ENCODE assay signal across 12 cellular contexts in the genomic region with DNA sequence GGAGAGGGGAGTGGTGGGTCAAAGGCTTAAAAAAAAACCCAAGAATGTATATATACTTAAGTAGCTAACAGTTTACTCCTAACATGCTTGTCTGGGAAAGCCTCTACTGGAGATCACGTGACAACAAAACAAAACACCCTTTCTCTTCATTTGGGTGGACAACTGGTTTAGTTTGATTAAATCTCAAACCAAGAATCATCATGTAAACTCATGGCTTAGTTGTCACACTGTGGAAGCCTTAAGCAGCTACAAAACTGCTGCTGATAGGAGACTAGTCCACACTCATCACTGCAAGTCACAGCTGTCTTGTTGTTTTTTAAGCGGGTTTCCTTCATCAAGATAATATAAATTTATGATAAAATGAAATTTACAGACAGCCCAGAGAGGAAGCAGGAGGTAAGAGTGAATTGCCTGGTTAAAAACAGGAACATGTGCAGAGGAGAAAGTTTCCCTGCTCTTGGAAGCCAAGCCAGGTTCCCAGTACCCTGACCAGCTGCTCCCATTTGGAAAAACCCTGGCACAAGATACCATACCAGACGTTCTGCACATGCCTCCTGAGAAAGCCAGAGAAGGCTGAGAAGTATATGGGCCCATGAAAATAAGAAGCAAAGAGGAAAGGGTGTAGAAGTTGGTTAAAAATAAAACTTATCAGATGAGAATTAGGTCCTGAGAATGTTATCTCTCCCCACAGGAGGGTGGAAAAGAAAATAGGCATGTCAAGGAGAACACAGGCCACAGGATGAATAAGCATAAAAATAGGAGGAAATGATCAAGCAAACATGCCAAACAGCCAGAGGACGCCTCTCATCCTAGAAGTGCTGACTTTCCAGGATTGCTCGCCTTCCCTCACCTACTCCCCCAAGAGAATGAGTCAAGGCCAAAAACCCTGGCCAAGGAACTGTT. TPM values are rescaled to one million over a fixed set of nuclear protein-coding genes. Genes with fewer than 3 reads are reported as not detected.
A peak's percentile ranks its signal among the peaks of the same experiment; 100 is the strongest.
DNase-seq lines count a peak whose midpoint lies in the region; ATAC-seq and TF ChIP-seq lines count a peak whose summit lies in the region.
"Had no signal": no experiment of that assay in that cellular context is flagged by ENCODE, and none has a peak within 500 bp of the region (broad histone marks: within the 10 kb centered on the region; RNA-seq: fewer than 3 reads in every experiment).

No MANE protein-coding gene starts in this region.

- H3K36me3 ChIP-seq in breast epithelium (no peaks in the 10 kb centered on the region), mammary epithelial cell (ENCODE audit: insufficient read depth, low read length) (no peaks in the 10 kb centered on the region), uterus (no peaks in the 10 kb centered on the region)

- BruUV-seq in MCF 10A (replicated peaks; lab: Mats Ljungman, UMichigan) (no TSS peak), mammary epithelial cell (replicated peaks; lab: Mats Ljungman, UMichigan) (no TSS peak)

- dilution Hi-C loops in mammary epithelial cell (cut with HindIII; ENCODE audit: low sequenced_read_pairs), result no loop called here

- H3K79me2 ChIP-seq in mammary epithelial cell (ENCODE audit: insufficient read depth, low read length), result no peaks in the 10 kb centered on the region

- H3K36me3 Mint-ChIP-seq in MCF 10A (ENCODE audit: insufficient read depth, unreplicated experiment), result no peaks in the 10 kb centered on the region
- peaks cover 5% of the 10 kb centered on the region for H3K36me3 Mint-ChIP-seq in T-cell

- H3K4me2 ChIP-seq in mammary epithelial cell (ENCODE audit: insufficient read depth, low read depth, low read length), result no peak overlapping the region

- no peak overlapping the region for H3K27ac Mint-ChIP-seq in MCF 10A (ENCODE audit: low read depth, unreplicated experiment)
- no peak overlapping the region for H3K27ac Mint-ChIP-seq in T-cell

- H3K4me1 ChIP-seq in breast epithelium, result no peaks in the 10 kb centered on the region
- H3K4me1 ChIP-seq in mammary epithelial cell (ENCODE audit: insufficient read depth, low read length), result peaks cover 11% of the 10 kb centered on the region
- no peaks in the 10 kb centered on the region for H3K4me1 ChIP-seq in uterus

- TF ChIP-seq POLR2A in breast epithelium (IDR thresholded peaks at IDR 0.05), result no peak
- TF ChIP-seq POLR2A in uterus (IDR thresholded peaks at IDR 0.05), result no peak

- H3K27me3 Mint-ChIP-seq in MCF 10A (ENCODE audit: insufficient read depth, unreplicated experiment) (no peaks in the 10 kb centered on the region), T-cell (no peaks in the 10 kb centered on the region)

- in situ Hi-C loops in mammary epithelial cell (cut with MboI; ENCODE audit: low sequenced_read_pairs in 2 of 2), result no loop called here

- H3K27ac ChIP-seq in breast epithelium, result peak overlapping the region in 1 of 2 donors; percentile 19
- H3K27ac ChIP-seq in mammary epithelial cell (ENCODE audit: insufficient read depth, low read depth, low read length), result no peak overlapping the region
- H3K27ac ChIP-seq in uterus, result peak overlapping the region; percentile 34 to 44

- WGBS in mammary epithelial cell (ENCODE audit: low coverage, missing lambda C conversion rate), result 79% methylated on average over 3 of the region's 5 CpGs

- no peak overlapping the region for H3K4me3 ChIP-seq in breast epithelium
- no peak overlapping the region for H3K4me3 ChIP-seq in mammary epithelial cell (replicated peaks in 1 of 3; ENCODE audit: insufficient read depth in 1 of 3, low read depth in 2 of 3, low read length in 3 of 3)
- H3K4me3 ChIP-seq in uterus, result no peak overlapping the region

- H3K27me3 ChIP-seq in breast epithelium, result no peaks in the 10 kb centered on the region
- H3K27me3 ChIP-seq in mammary epithelial cell (ENCODE audit: insufficient read depth, low read length), result no peaks in the 10 kb centered on the region
- no peaks in the 10 kb centered on the region for H3K27me3 ChIP-seq in uterus

- TF ChIP-seq CTCF in MCF 10A (IDR thresholded peaks at IDR 0.05; ENCODE audit: unreplicated experiment), result no peak
- TF ChIP-seq CTCF in breast epithelium (IDR thresholded peaks at IDR 0.05), result no peak
- no peak for TF ChIP-seq CTCF in mammary epithelial cell (conservative IDR thresholded peaks at IDR 0.05 in 1 of 2, IDR thresholded peaks at IDR 0.05 in 1 of 2; ENCODE audit: extremely low read depth in 1 of 2, insufficient read depth in 1 of 2, low read depth in 1 of 2, low read length in 2 of 2)
- TF ChIP-seq CTCF in uterus (IDR thresholded peaks at IDR 0.05), result no peak

- H3K9ac ChIP-seq in mammary epithelial cell (ENCODE audit: insufficient read depth, low read length), result no peak overlapping the region

- H3K9me3 ChIP-seq in breast epithelium, result no peaks in the 10 kb centered on the region
- H3K9me3 ChIP-seq in mammary epithelial cell (replicated peaks; ENCODE audit: insufficient read depth, low read length), result no peaks in the 10 kb centered on the region
- H3K9me3 ChIP-seq in uterus, result no peaks in the 10 kb centered on the region

- peaks cover 14% of the 10 kb centered on the region for H3K4me1 Mint-ChIP-seq in MCF 10A (ENCODE audit: insufficient read depth, unreplicated experiment)
- H3K4me1 Mint-ChIP-seq in T-cell, result peaks cover 0 to 6% (median 3%) of the 10 kb centered on the region in 3 donors

- POLR2A ChIA-PET in MCF 10A (lab: Yijun Ruan, JAX), result interaction anchor here (0.7 to 1.4 kb wide), 2 partner anchors 16 to 116 kb away, joined by 3 read pairs; no protein-coding TSS in a partner anchor
- POLR2A ChIA-PET in T-cell (lab: Charles Lee), result no interaction called here

- H2AFZ ChIP-seq in mammary epithelial cell (ENCODE audit: low read depth, low read length), result peak overlapping the region; percentile 55

- intact Hi-C loops in MCF 10A (cut with micrococcal nuclease), result no loop called here
- intact Hi-C loops in breast epithelium (cut with DNase I; ENCODE audit: low total_unique reads), result no loop called here
- intact Hi-C loops in mammary epithelial cell (cut with micrococcal nuclease), result no loop called here
- intact Hi-C loops in uterus (cut with DNase I; ENCODE audit: low total_unique reads), result no loop called here

- no peak for ATAC-seq in HG02973 (IDR thresholded peaks at IDR 0.05; ENCODE audit: unreplicated experiment)
- ATAC-seq in T-cell (replicated peaks in 1 of 4), result no peak
- ATAC-seq: activated T-cell treated with anti-CD3 and anti-CD28 coated beads, Interleukin-2, amount 50 U/mL, for 4 hours had no signal

- H3K4me3 Mint-ChIP-seq in MCF 10A (ENCODE audit: unreplicated experiment) (no peak overlapping the region), T-cell (no peak overlapping the region)
- H3K4me3 Mint-ChIP-seq: activated T-cell treated with anti-CD3 and anti-CD28 coated beads, Interleukin-2, amount 50 U/mL, for 4 hours had no signal

- CTCF ChIA-PET in MCF 10A (lab: Yijun Ruan, JAX) (interaction anchor here (1.9 kb wide), 1 partner anchor 181 kb away, joined by 4 read pairs; no protein-coding TSS in a partner anchor), mammary epithelial cell (lab: Charles Lee; ENCODE audit: low non-redundant PET) (no interaction called here), T-cell (lab: Charles Lee) (no interaction called here)

- H3K9me3 Mint-ChIP-seq in MCF 10A (ENCODE audit: unreplicated experiment) (no peaks in the 10 kb centered on the region), T-cell (no peaks in the 10 kb centered on the region)
- H3K9me3 Mint-ChIP-seq: activated T-cell treated with anti-CD3 and anti-CD28 coated beads, Interleukin-2, amount 50 U/mL, for 4 hours had no signal

- H4K20me1 ChIP-seq in mammary epithelial cell (ENCODE audit: insufficient read depth, low read length), result no peaks in the 10 kb centered on the region

- DNase-seq in MCF 10A (ENCODE audit: unreplicated experiment), result peak; percentile 42
- DNase-seq in breast epithelium (ENCODE audit: low spot score in 2 of 2), result no peak
- peak; percentile 55 for DNase-seq in mammary epithelial cell
- peak; percentile 89 for DNase-seq in kidney tubule cell (ENCODE audit: low spot score)
- DNase-seq in uterus, result peak; percentile 32 to 34
- DNase-seq in NCI-H187 treated with DMSO at 0.1 percent for 48 hours (lab: John Stamatoyannopoulos, UW), result no peak
- DNase-seq in T-cell, result no peak
- DNase-seq: activated T-cell treated with anti-CD3 and anti-CD28 coated beads, Interleukin-2, amount 50 U/mL, for 4 hours; midbrain; NCI-H1930; SW 1271 had no signal

RNA-seq across cellular contexts. Expression of gene EGLN3, which starts 34.0 kb away (rescaled TPM):
- total RNA-seq in MCF 10A (2022), result 0.17 and 0.54 TPM in 2 replicates
- total RNA-seq in breast epithelium, result 10 to 100 TPM in 2 of 3 donors, 1 to 10 TPM in 1; 3.2 to 16.4 (median 13.9) TPM
- total RNA-seq in mammary epithelial cell, result 1 to 10 TPM; 8.3 to 9.0 TPM
- 8.0 TPM for polyA plus RNA-seq in mammary epithelial cell
- 26.3 TPM for polyA minus RNA-seq in mammary epithelial cell
- total RNA-seq in uterus, result 10 to 100 TPM in 1 of 4 donors, 1 to 10 TPM in 3; 2.6 to 42.7 (median 8.7) TPM
- total RNA-seq in T-cell, result 10 to 100 TPM in 2 of 5 donors, 1 to 10 TPM in 3; 3.8 to 15.1 (median 7.6) TPM

Comparison
In these comparisons a context has a peak if more than half of its experiments do, and no peak if none do; other contexts are left out.
1. DNase-seq: peak in MCF 10A (single experiment), mammary epithelial cell (single experiment), kidney tubule cell (single experiment) and uterus (2 of 2); none in breast epithelium (0 of 2), NCI-H187 treated with DMSO at 0.1 percent for 48 hours (single experiment) and T-cell (0 of 34).